In genomic region chr4:83024233-83024632, GRCh38 we compare ENCODE assay signal across 26 cellular contexts.
"Had no signal": no experiment of that assay in that cellular context is flagged by ENCODE, and none has a peak within 500 bp of the region (broad histone marks: within the 10 kb centered on the region; RNA-seq: fewer than 3 reads in every experiment).

No MANE protein-coding gene starts in this region.

- H2AFZ ChIP-seq: neural progenitor cell had no signal

- H3K27me3 ChIP-seq: ovary, right atrium auricular region, stomach, tibial artery, upper lobe of right lung had no signal

- FAIRE-seq: urothelium cell line had no signal

- H3K4me3 Mint-ChIP-seq: mesothelial cell of epicardium; natural killer cell; nephron progenitor cell; neural progenitor cell; stimulated activated naive B cell treated with anti-CD40 and anti-IgM and Interleukin-4, amounts not matched to agents 10 μg/mL and 1 μg/mL and 100 μg/mL, for 72 hours had no signal

- H3K4me3 ChIP-seq: left ventricle myocardium inferior, lung, neural progenitor cell, ovary, right atrium auricular region, skin epidermis, stomach, thoracic aorta, tibial artery, upper lobe of right lung had no signal

- H3K27ac ChIP-seq: left ventricle myocardium inferior, neural progenitor cell, ovary, right atrium auricular region, skin epidermis, stomach, thoracic aorta, tibial artery, upper lobe of right lung had no signal

- H3K4me2 ChIP-seq: neural progenitor cell had no signal

- DNase-seq: islet precursor cell; left ventricle myocardium inferior; mesendoderm; naive B cell; natural killer cell; nephron progenitor cell; ovary; stimulated activated CD4-positive, alpha-beta T cell treated with anti-CD3 and anti-CD28 coated beads, Interleukin-12 subunit alpha, Interleukin-12 subunit beta, amount 100 ng/mL, for 4 hours; stimulated activated CD4-positive, alpha-beta T cell treated with anti-CD3 and anti-CD28 coated beads, Interleukin-15, amount 100 ng/mL, for 24 hours; stimulated activated CD4-positive, alpha-beta T cell treated with anti-CD3 and anti-CD28 coated beads, Interleukin-2, amount 100 ng/mL, for 24 hours; stimulated activated CD4-positive, alpha-beta T cell treated with anti-CD3 and anti-CD28 coated beads, Interleukin-4, amount 100 ng/mL, for 1 hour; stimulated activated naive B cell treated with anti-CD40 and anti-IgM and Interleukin-4, amounts not matched to agents 10 μg/mL and 1 μg/mL and 100 μg/mL, for 72 hours; stimulated activated naive CD8-positive, alpha-beta T cell treated with anti-CD3 and anti-CD28 coated beads, Interleukin-15, Interleukin-2, amounts not matched to agents 100 U/mL and 50 U/mL, for 24 hours; stomach; tibial artery; trophoblast cell; upper lobe of right lung had no signal

- H3K36me3 Mint-ChIP-seq: natural killer cell had no signal

- H3K4me1 Mint-ChIP-seq: mesothelial cell of epicardium, natural killer cell, nephron progenitor cell, neural progenitor cell had no signal

- H3K4me1 ChIP-seq: left ventricle myocardium inferior, neural progenitor cell, right atrium auricular region, stomach, tibial artery, upper lobe of right lung had no signal

- H3K27me3 Mint-ChIP-seq: naive B cell; stimulated activated naive B cell treated with anti-CD40 and anti-IgM and Interleukin-4, amounts not matched to agents 10 μg/mL and 1 μg/mL and 100 μg/mL, for 72 hours had no signal

- H3K9me3 ChIP-seq: ovary, thoracic aorta, upper lobe of right lung had no signal

- H3K9ac ChIP-seq: neural progenitor cell had no signal

- H3K36me3 ChIP-seq: left ventricle myocardium inferior, neural progenitor cell, ovary, right atrium auricular region, stomach, thoracic aorta, tibial artery, upper lobe of right lung had no signal

- ATAC-seq: natural killer cell; sciatic nerve; stimulated activated naive B cell treated with anti-CD40 and anti-IgM and Interleukin-4, amounts not matched to agents 10 μg/mL and 1 μg/mL and 100 μg/mL, for 72 hours; stimulated activated naive CD8-positive, alpha-beta T cell treated with anti-CD3 and anti-CD28 coated beads, Interleukin-15, Interleukin-2, amounts not matched to agents 100 U/mL and 50 U/mL, for 24 hours; upper lobe of right lung had no signal

- H3K27ac Mint-ChIP-seq: mesothelial cell of epicardium; naive B cell; natural killer cell; nephron progenitor cell; neural progenitor cell; progenitor cell of endocrine pancreas; stimulated activated naive B cell treated with anti-CD40 and anti-IgM and Interleukin-4, amounts not matched to agents 10 μg/mL and 1 μg/mL and 100 μg/mL, for 72 hours had no signal
